8 cellular contexts compared by ENCODE assay signal in genomic region chr3:180802837-180803236, GRCh38.
DNase-seq lines count a peak whose midpoint lies in the region; ATAC-seq, FAIRE-seq and TF ChIP-seq lines count a peak whose summit lies in the region.

No MANE protein-coding gene starts in this region.

- H3K36me3 ChIP-seq in heart right ventricle (no peaks in the 10 kb centered on the region), right atrium auricular region (no peaks in the 10 kb centered on the region)

- H3K4me3 Mint-ChIP-seq in endothelial cell (ENCODE audit: unreplicated experiment): no peak overlapping the region

- intact Hi-C loops in heart right ventricle (cut with DNase I): loop anchor here in 5 of 10 donors (2.0 to 10.0 kb wide), 4 partner anchors 182 to 374 kb away; partner anchors contain the start of gene DNAJC19 (in 1 of the 5)

- H3K9me3 Mint-ChIP-seq in endothelial cell (ENCODE audit: unreplicated experiment): no peaks in the 10 kb centered on the region

- peak; percentile 60 for FAIRE-seq in endometrium (lab: Jason Lieb, UNC)

- peak in 7 of 9 donors; percentile 49 to 71 (median 63) for TF ChIP-seq CTCF in heart right ventricle (IDR thresholded peaks at IDR 0.05)
- peak in 1 of 2 donors; percentile 58 for TF ChIP-seq CTCF in right atrium auricular region (IDR thresholded peaks at IDR 0.05)
- no peak for TF ChIP-seq CTCF in endothelial cell (IDR thresholded peaks at IDR 0.05; ENCODE audit: unreplicated experiment)

- H3K27me3 Mint-ChIP-seq in endothelial cell (ENCODE audit: unreplicated experiment): no peaks in the 10 kb centered on the region

- H3K4me3 ChIP-seq in heart right ventricle: no peak overlapping the region
- H3K4me3 ChIP-seq in right atrium auricular region: no peak overlapping the region

- no peak overlapping the region for H3K27ac Mint-ChIP-seq in endothelial cell (ENCODE audit: unreplicated experiment)

- no peaks in the 10 kb centered on the region for H3K36me3 Mint-ChIP-seq in endothelial cell (ENCODE audit: low read depth, unreplicated experiment)

- H3K4me1 ChIP-seq in heart right ventricle: peaks cover 0 to 13% (median 0%) of the 10 kb centered on the region in 9 donors
- H3K4me1 ChIP-seq in right atrium auricular region: peaks cover 0 to 5% of the 10 kb centered on the region in 2 donors

- ATAC-seq in heart right ventricle (no peak), GM18907 (IDR thresholded peaks at IDR 0.05; ENCODE audit: unreplicated experiment) (no peak), GM19467 (IDR thresholded peaks at IDR 0.05; ENCODE audit: unreplicated experiment) (no peak)

- H3K9me3 ChIP-seq in heart right ventricle (no peaks in the 10 kb centered on the region), right atrium auricular region (no peaks in the 10 kb centered on the region)

- DNase-seq in heart right ventricle (no peak), right atrium auricular region (ENCODE audit: low spot score) (no peak), NCI-H2227 treated with DMSO at 0.1 percent for 48 hours (lab: John Stamatoyannopoulos, UW) (peak; percentile 80), stromal cell of bone marrow (ENCODE audit: low read depth) (peak; percentile 13), endothelial cell (ENCODE audit: low spot score) (no peak)

- H3K27me3 ChIP-seq in heart right ventricle: no peaks in the 10 kb centered on the region
- no peaks in the 10 kb centered on the region for H3K27me3 ChIP-seq in right atrium auricular region

- no peak overlapping the region for H3K27ac ChIP-seq in heart right ventricle
- no peak overlapping the region for H3K27ac ChIP-seq in right atrium auricular region

- no peaks in the 10 kb centered on the region for H3K4me1 Mint-ChIP-seq in endothelial cell (ENCODE audit: unreplicated experiment)

Comparison
In these comparisons a context has a peak if more than half of its experiments do, and no peak if none do; other contexts are left out.
1. DNase-seq: peak in NCI-H2227 treated with DMSO at 0.1 percent for 48 hours (single experiment) and stromal cell of bone marrow (single experiment); none in heart right ventricle (0 of 2), right atrium auricular region (single experiment) and endothelial cell (single experiment).